8 cellular contexts compared by ENCODE assay signal in the genomic region with DNA sequence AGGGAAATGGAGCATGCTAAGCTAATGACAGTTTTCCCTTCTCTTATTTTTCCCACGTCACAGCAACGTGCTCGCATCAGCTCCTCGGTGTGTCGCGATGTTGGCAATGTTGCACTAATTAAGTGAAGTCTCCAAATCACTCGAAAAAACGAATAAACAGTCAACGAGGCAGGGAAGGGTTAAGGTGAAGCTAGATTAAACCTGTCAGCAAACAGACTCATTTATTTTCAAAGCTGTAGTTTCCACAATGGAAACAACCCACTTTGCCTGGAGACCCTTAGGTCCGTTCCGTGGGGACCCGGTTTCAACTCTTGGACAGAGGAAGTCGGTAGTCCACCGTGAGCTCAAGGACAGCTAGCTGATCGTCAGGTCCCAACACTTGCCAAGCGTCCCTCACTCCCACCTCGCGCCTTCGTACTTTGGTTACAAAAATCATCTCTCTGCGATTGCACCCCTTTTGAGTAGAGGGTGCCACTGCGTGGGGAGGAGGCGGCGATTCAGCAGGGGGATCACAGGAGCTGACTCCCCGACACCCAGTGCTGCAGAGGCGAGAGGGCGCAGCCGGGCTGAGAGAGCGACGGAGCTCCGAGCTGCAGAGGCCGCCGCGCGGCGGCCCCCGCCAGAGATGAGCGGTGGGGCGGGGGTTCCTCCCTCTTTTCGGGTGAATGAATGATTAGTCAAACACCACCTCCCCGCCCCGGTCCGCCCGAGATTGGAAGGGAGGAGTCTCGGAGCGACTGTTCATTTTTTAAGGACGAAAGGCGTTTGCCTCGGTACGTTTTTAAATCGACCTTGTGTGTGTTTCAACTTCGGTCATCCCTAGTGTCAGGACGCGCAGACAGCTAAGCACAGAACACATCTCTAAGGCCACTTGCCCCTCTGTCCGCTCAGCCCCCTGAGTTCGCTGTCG. TPM values are rescaled to one million over a fixed set of nuclear protein-coding genes. Genes with fewer than 3 reads are reported as not detected.
A peak's percentile ranks its signal among the peaks of the same experiment; 100 is the strongest.
DNase-seq lines count a peak whose midpoint lies in the region; ATAC-seq and TF ChIP-seq lines count a peak whose summit lies in the region.

No MANE protein-coding gene starts in this region.

- WGBS in ovary, 3 donors = 1 to 4% (median 1%) methylated on average over 50 to 56 of the region's 56 CpGs

- TF ChIP-seq CTCF in GM10248 (IDR thresholded peaks at IDR 0.05; ENCODE audit: control extremely low read depth, extremely low read depth, low read depth, missing control alignments) = no peak
- no peak for TF ChIP-seq CTCF in ovary (IDR thresholded peaks at IDR 0.05)

- intact Hi-C loops in left ventricle myocardium superior (cut with micrococcal nuclease) = no loop called here
- intact Hi-C loops in ovary (cut with DNase I) = loop anchor here in 1 of 4 donors (5.0 kb wide), 1 partner anchor 152 kb away; no protein-coding TSS in a partner anchor

- H3K9me3 Mint-ChIP-seq in activated naive CD8-positive, alpha-beta T cell treated with anti-CD3 and anti-CD28 coated beads, Interleukin-2, amount 10 ng/mL, durations not matched to agents 7 days and 5 days = no peaks in the 10 kb centered on the region

- no peaks in the 10 kb centered on the region for H3K9me3 ChIP-seq in ovary

- DNase-seq in GM10248 (ENCODE audit: extremely low spot score) (peak; percentile 16), HuH-7 (ENCODE audit: low spot score) (peak; percentile 38), left ventricle myocardium superior (peak; percentile 66), ovary (peak; percentile 49 to 67 (median 57)), UCSD-AML1 (lab: John Stamatoyannopoulos, UW; ENCODE audit: unreplicated experiment) (no peak), OCI-M2 (lab: John Stamatoyannopoulos, UW; ENCODE audit: unreplicated experiment) (no peak)
- peak; percentile 39 for DNase-seq in activated naive CD8-positive, alpha-beta T cell treated with anti-CD3 and anti-CD28 coated beads, Interleukin-2, amount 10 ng/mL, durations not matched to agents 7 days and 5 days

- no peaks in the 10 kb centered on the region for H3K36me3 Mint-ChIP-seq in activated naive CD8-positive, alpha-beta T cell treated with anti-CD3 and anti-CD28 coated beads, Interleukin-2, amount 10 ng/mL, durations not matched to agents 7 days and 5 days

- ATAC-seq in activated naive CD8-positive, alpha-beta T cell treated with anti-CD3 and anti-CD28 coated beads, Interleukin-2, amount 10 ng/mL, durations not matched to agents 7 days and 5 days (ENCODE audit: low read depth) = peak; percentile 25
- ATAC-seq in left ventricle myocardium superior = peak; percentile 81
- ATAC-seq in HG03039 (IDR thresholded peaks at IDR 0.05; ENCODE audit: unreplicated experiment) = no peak

- peak overlapping the region; percentile 71 for H3K4me3 Mint-ChIP-seq in activated naive CD8-positive, alpha-beta T cell treated with anti-CD3 and anti-CD28 coated beads, Interleukin-2, amount 10 ng/mL, durations not matched to agents 7 days and 5 days

- H3K27ac Mint-ChIP-seq in activated naive CD8-positive, alpha-beta T cell treated with anti-CD3 and anti-CD28 coated beads, Interleukin-2, amount 10 ng/mL, durations not matched to agents 7 days and 5 days = no peak overlapping the region

- H3K4me1 ChIP-seq in ovary (ENCODE audit: insufficient read depth) = peaks cover 2% of the 10 kb centered on the region

- peaks cover 63% of the 10 kb centered on the region for H3K27me3 Mint-ChIP-seq in activated naive CD8-positive, alpha-beta T cell treated with anti-CD3 and anti-CD28 coated beads, Interleukin-2, amount 10 ng/mL, durations not matched to agents 7 days and 5 days

- no peak for TF ChIP-seq EP300 in ovary (IDR thresholded peaks at IDR 0.05)

- POLR2A ChIA-PET in GM10248 (lab: Yijun Ruan, JAX) = interaction anchor here (0.6 kb wide), 1 partner anchor 686 kb away, joined by 4 read pairs; no protein-coding TSS in a partner anchor
- POLR2A ChIA-PET in activated naive CD8-positive, alpha-beta T cell treated with anti-CD3 and anti-CD28 coated beads, Interleukin-2, amount 10 ng/mL, durations not matched to agents 7 days and 5 days (lab: Charles Lee) = no interaction called here

- H3K4me1 Mint-ChIP-seq in activated naive CD8-positive, alpha-beta T cell treated with anti-CD3 and anti-CD28 coated beads, Interleukin-2, amount 10 ng/mL, durations not matched to agents 7 days and 5 days = peaks cover 3% of the 10 kb centered on the region

- H3K36me3 ChIP-seq in ovary = no peaks in the 10 kb centered on the region

- CTCF ChIA-PET in GM10248 (lab: Yijun Ruan, JAX) = interaction anchor here (0.9 to 2.2 kb wide), 3 partner anchors 8 to 29 kb away, joined by 3 to 11 read pairs (median 6); no protein-coding TSS in a partner anchor

- no peaks in the 10 kb centered on the region for H3K27me3 ChIP-seq in ovary

- H3K4me3 ChIP-seq in ovary = peak overlapping the region; percentile 60

- peak overlapping the region; percentile 33 to 71 for H3K27ac ChIP-seq in ovary

- TF ChIP-seq POLR2A in ovary (IDR thresholded peaks at IDR 0.05) = no peak

RNA-seq across cellular contexts. Expression of a gene that starts 1.3 kb away (rescaled TPM):
- not detected for total RNA-seq in activated naive CD8-positive, alpha-beta T cell treated with anti-CD3 and anti-CD28 coated beads, Interleukin-2, amount 10 ng/mL, durations not matched to agents 7 days and 5 days
- total RNA-seq in left ventricle myocardium superior (0.59 TPM), ovary (10 to 100 TPM in 2 of 7 donors, 1 to 10 TPM in 5; 2.9 to 15.3 (median 6.9) TPM)
- polyA plus RNA-seq in ovary = 1 to 10 TPM; 3.7 to 5.4 TPM

Comparison
In these comparisons a context has a peak if more than half of its experiments do, and no peak if none do; other contexts are left out.
1. DNase-seq: peak in GM10248 (single experiment), HuH-7 (single experiment), activated naive CD8-positive, alpha-beta T cell treated with anti-CD3 and anti-CD28 coated beads, Interleukin-2, amount 10 ng/mL, durations not matched to agents 7 days and 5 days (single experiment), left ventricle myocardium superior (single experiment) and ovary (5 of 5); none in UCSD-AML1 (single experiment) and OCI-M2 (single experiment).